In the genomic region with DNA sequence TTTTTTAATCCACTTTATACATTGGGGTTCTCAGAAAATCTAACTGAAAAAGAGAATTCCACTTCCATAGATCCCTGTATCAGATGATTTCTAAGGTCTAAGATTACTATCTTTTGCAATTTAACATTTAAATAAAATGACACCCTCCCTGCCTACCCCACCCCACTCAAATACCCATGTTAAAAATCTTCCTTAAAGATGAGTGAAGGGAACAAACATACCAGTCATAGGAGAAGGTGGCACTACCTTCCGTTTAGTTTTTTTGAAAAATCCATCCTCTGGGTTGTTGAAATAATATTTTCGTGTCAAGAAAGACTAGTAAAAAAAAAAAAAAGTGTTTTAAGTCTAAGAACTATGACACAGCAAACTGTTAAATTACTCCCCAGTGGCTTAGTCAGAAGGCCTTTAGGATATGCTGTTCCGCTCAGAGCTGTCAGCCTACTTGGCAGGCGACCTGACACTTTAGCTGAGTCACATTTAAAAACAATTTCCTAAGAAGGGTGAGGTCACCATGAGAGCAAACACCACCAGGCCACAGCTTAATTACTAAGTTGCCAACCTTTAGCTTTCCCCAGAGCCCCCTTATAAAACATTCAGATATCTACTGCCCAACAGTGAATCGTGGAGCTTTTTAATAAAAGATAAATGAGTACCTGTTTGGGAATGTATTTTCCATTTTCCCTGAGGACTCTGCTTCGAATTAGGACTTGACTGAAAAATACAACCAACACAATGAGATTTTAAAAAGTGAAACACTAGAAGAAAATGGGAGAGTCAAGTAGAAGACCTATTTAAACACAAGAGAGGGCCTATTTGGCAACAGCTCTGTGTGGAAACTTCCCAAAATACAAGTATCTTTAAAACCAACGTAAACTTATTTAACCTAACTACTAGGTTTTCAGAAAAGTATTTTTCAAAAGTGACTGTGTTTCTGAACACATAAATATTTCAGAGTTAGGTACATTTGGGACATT, we compare ENCODE assay signal across 1 cellular context.
A peak's percentile ranks its signal among the peaks of the same experiment; 100 is the strongest.
TF ChIP-seq lines count a peak whose summit lies in the region.

No MANE protein-coding gene starts in this region.

TF ChIP-seq in K562, 482 proteins besides CTCF, POLR2A, EP300 and RAD21 (continued from another document and continues in another):
- TF ChIP-seq ZNF449 (CRISPR knock-in tag; IDR thresholded peaks at IDR 0.05) (peak; percentile 42; the same call in 1 of the 2 replicates), KAT7 (CRISPR knock-in tag; IDR thresholded peaks at IDR 0.05; ENCODE audit: borderline replicate concordance) (no peak; the same call in 1 of the 2 replicates), SOX6 (IDR thresholded peaks at IDR 0.05) (peak; percentile 78), HOXB6 (CRISPR knock-in tag; IDR thresholded peaks at IDR 0.05; ENCODE audit: borderline replicate concordance) (no peak), TAF7 (tag; IDR thresholded peaks at IDR 0.05) (no peak), CHD7 (IDR thresholded peaks at IDR 0.05; ENCODE audit: low read depth, low read length) (no peak), MCM7 (IDR thresholded peaks at IDR 0.05) (no peak), RUNX1 (IDR thresholded peaks at IDR 0.05; ENCODE audit: low read depth) (no peak), ZNF384 (IDR thresholded peaks at IDR 0.05; ENCODE audit: low read depth, low read length) (peak; percentile 98), SP2 (IDR thresholded peaks at IDR 0.05; ENCODE audit: extremely low read depth, low read depth, low read length, poor library complexity, severe bottlenecking) (no peak), MTA3 (IDR thresholded peaks at IDR 0.05; ENCODE audit: borderline replicate concordance) (peak; percentile 87)
- TF ChIP-seq, protein P1, sequence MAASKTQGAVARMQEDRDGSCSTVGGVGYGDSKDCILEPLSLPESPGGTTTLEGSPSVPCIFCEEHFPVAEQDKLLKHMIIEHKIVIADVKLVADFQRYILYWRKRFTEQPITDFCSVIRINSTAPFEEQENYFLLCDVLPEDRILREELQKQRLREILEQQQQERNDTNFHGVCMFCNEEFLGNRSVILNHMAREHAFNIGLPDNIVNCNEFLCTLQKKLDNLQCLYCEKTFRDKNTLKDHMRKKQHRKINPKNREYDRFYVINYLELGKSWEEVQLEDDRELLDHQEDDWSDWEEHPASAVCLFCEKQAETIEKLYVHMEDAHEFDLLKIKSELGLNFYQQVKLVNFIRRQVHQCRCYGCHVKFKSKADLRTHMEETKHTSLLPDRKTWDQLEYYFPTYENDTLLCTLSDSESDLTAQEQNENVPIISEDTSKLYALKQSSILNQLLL (CRISPR knock-in tag; IDR thresholded peaks at IDR 0.05; ENCODE audit: borderline replicate concordance), result no peak
- TF ChIP-seq, protein P2, sequence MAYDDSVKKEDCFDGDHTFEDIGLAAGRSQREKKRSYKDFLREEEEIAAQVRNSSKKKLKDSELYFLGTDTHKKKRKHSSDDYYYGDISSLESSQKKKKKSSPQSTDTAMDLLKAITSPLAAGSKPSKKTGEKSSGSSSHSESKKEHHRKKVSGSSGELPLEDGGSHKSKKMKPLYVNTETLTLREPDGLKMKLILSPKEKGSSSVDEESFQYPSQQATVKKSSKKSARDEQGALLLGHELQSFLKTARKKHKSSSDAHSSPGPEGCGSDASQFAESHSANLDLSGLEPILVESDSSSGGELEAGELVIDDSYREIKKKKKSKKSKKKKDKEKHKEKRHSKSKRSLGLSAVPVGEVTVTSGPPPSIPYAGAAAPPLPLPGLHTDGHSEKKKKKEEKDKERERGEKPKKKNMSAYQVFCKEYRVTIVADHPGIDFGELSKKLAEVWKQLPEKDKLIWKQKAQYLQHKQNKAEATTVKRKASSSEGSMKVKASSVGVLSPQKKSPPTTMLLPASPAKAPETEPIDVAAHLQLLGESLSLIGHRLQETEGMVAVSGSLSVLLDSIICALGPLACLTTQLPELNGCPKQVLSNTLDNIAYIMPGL (CRISPR knock-in tag; IDR thresholded peaks at IDR 0.05), result no peak
- TF ChIP-seq, protein P3, sequence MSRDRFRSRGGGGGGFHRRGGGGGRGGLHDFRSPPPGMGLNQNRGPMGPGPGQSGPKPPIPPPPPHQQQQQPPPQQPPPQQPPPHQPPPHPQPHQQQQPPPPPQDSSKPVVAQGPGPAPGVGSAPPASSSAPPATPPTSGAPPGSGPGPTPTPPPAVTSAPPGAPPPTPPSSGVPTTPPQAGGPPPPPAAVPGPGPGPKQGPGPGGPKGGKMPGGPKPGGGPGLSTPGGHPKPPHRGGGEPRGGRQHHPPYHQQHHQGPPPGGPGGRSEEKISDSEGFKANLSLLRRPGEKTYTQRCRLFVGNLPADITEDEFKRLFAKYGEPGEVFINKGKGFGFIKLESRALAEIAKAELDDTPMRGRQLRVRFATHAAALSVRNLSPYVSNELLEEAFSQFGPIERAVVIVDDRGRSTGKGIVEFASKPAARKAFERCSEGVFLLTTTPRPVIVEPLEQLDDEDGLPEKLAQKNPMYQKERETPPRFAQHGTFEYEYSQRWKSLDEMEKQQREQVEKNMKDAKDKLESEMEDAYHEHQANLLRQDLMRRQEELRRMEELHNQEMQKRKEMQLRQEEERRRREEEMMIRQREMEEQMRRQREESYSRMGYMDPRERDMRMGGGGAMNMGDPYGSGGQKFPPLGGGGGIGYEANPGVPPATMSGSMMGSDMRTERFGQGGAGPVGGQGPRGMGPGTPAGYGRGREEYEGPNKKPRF (IDR thresholded peaks at IDR 0.05; ENCODE audit: low read depth, low read length), result no peak
- TF ChIP-seq, protein P4, sequence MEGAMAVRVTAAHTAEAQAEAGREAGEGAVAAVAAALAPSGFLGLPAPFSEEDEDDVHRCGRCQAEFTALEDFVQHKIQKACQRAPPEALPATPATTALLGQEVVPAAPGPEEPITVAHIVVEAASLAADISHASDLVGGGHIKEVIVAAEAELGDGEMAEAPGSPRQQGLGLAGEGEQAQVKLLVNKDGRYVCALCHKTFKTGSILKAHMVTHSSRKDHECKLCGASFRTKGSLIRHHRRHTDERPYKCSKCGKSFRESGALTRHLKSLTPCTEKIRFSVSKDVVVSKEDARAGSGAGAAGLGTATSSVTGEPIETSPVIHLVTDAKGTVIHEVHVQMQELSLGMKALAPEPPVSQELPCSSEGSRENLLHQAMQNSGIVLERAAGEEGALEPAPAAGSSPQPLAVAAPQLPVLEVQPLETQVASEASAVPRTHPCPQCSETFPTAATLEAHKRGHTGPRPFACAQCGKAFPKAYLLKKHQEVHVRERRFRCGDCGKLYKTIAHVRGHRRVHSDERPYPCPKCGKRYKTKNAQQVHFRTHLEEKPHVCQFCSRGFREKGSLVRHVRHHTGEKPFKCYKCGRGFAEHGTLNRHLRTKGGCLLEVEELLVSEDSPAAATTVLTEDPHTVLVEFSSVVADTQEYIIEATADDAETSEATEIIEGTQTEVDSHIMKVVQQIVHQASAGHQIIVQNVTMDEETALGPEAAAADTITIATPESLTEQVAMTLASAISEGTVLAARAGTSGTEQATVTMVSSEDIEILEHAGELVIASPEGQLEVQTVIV (CRISPR knock-in tag; IDR thresholded peaks at IDR 0.05; ENCODE audit: borderline replicate concordance), result 0 out of 2 replicates have a peak, but pooled peaks have one; percentile 67
- TF ChIP-seq, protein P5, sequence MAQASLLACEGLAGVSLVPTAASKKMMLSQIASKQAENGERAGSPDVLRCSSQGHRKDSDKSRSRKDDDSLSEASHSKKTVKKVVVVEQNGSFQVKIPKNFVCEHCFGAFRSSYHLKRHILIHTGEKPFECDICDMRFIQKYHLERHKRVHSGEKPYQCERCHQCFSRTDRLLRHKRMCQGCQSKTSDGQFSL (CRISPR knock-in tag; IDR thresholded peaks at IDR 0.05), result no peak
- TF ChIP-seq, protein P5 (tag; IDR thresholded peaks at IDR 0.05), result no peak; a peak in 1 of 4 replicates
- TF ChIP-seq, protein P6, sequence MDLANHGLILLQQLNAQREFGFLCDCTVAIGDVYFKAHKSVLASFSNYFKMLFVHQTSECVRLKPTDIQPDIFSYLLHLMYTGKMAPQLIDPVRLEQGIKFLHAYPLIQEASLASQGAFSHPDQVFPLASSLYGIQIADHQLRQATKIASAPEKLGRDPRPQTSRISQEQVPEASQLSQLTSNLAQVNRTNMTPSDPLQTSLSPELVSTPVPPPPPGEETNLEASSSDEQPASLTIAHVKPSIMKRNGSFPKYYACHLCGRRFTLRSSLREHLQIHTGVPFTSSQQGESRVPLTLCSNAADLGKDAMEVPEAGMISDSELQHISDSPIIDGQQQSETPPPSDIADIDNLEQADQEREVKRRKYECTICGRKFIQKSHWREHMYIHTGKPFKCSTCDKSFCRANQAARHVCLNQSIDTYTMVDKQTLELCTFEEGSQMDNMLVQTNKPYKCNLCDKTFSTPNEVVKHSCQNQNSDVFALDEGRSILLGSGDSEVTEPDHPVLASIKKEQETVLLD (IDR thresholded peaks at IDR 0.05), result 0 out of 2 replicates have a peak, but pooled peaks have one; percentile 36
